Comparison of ENCODE assay signal across 8 cellular contexts in the genomic region with DNA sequence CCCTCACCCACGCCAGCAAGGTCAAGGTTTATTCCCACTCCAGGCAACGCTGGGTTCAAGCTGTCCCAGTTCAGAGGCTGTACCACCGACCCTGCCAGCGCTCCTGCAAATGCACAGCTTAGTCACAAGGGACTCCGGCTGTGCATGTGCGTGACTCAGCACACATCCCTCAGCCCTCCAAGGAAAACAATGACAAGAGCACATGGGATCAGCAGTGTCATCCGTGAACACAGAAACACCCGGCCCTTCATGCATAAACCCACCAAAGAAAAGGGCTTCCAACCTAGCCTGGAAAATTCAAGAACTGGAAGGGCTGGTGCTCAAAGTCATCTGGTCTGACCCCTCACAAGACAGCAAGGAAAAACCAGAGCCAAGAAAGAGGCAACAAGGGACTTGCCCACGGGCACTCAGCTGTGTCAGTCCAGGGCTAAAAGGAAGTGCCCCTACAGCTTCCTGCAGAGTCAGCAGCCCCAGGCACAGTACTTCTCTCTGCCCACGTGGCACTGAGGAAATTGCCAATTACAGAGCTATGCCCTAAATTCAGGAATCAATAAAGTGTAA.
DNase-seq lines count a peak whose midpoint lies in the region; TF ChIP-seq lines count a peak whose summit lies in the region.

No MANE protein-coding gene starts in this region.

- no peaks in the 10 kb centered on the region for H3K9me3 Mint-ChIP-seq in endothelial cell (ENCODE audit: unreplicated experiment)

- intact Hi-C loops in PC-9 (cut with micrococcal nuclease; ENCODE audit: unreplicated experiment), result loop anchor here (2.0 kb wide), 1 partner anchor 27 kb away; no protein-coding TSS in a partner anchor

- H3F3A ChIP-seq in PC-9 (ENCODE audit: insufficient read depth, low read depth), result peaks cover 10% of the 10 kb centered on the region; the same call in 1 of the 2 replicates

- H3K4me2 ChIP-seq in PC-9, result peak overlapping the region; percentile 66

- CTCF ChIA-PET in PC-9 (lab: Charles Lee), result interaction anchor here (0.6 to 0.8 kb wide), 2 partner anchors 11 to 181 kb away, joined by 3 to 4 read pairs; no protein-coding TSS in a partner anchor

- H3K4me1 ChIP-seq in PC-9 (replicated peaks; ENCODE audit: insufficient read depth), result peaks cover 46% of the 10 kb centered on the region

- DNase-seq in GM12865 (ENCODE audit: low read depth), result peak; percentile 46
- DNase-seq in PC-9, result peak; percentile 45 to 79
- peak; percentile 72 for DNase-seq in fibroblast of the aortic adventitia (ENCODE audit: low read depth)
- DNase-seq in putamen (ENCODE audit: low spot score), result peak; percentile 34
- DNase-seq in NCI-H526 (lab: John Stamatoyannopoulos, UW), result no peak
- no peak for DNase-seq in NCI-H2196 treated with DMSO at 0.1 percent for 48 hours (lab: John Stamatoyannopoulos, UW; ENCODE audit: unreplicated experiment)
- no peak for DNase-seq in activated T-cell treated with anti-CD3 and anti-CD28 coated beads, Interleukin-2, amount 50 U/mL, for 48 hours
- no peak for DNase-seq in endothelial cell (ENCODE audit: low spot score)

- no peaks in the 10 kb centered on the region for H3K36me3 Mint-ChIP-seq in endothelial cell (ENCODE audit: low read depth, unreplicated experiment)

- H3K9me2 ChIP-seq in PC-9 (ENCODE audit: insufficient read depth), result no peaks in the 10 kb centered on the region

- no peaks in the 10 kb centered on the region for H3K79me2 ChIP-seq in PC-9 (ENCODE audit: low read depth)

- no peak for TF ChIP-seq CTCF in GM12865 (IDR thresholded peaks at IDR 0.05; ENCODE audit: insufficient read depth, low read depth, low read length, missing control alignments)
- TF ChIP-seq CTCF in PC-9 (conservative IDR thresholded peaks at IDR 0.05), result no peak
- no peak for TF ChIP-seq CTCF in fibroblast of the aortic adventitia (IDR thresholded peaks at IDR 0.05; ENCODE audit: insufficient read depth, low read length)
- no peak for TF ChIP-seq CTCF in endothelial cell (IDR thresholded peaks at IDR 0.05; ENCODE audit: unreplicated experiment)

- POLR2A ChIA-PET in PC-9 (lab: Charles Lee; ENCODE audit: unreplicated experiment), result no interaction called here

- H4K20me1 ChIP-seq in PC-9 (ENCODE audit: insufficient read depth), result no peaks in the 10 kb centered on the region

- peaks cover 6% of the 10 kb centered on the region for H3K27me3 Mint-ChIP-seq in endothelial cell (ENCODE audit: unreplicated experiment)

- no TSS peak for BruUV-seq in PC-9 (replicated peaks; lab: Mats Ljungman, UMichigan)

- H3K4me3 Mint-ChIP-seq in endothelial cell (ENCODE audit: unreplicated experiment), result no peak overlapping the region

- no peak overlapping the region for H3K27ac Mint-ChIP-seq in endothelial cell (ENCODE audit: unreplicated experiment)

- H3K27me3 ChIP-seq in PC-9 (ENCODE audit: insufficient read depth, low read depth), result no peaks in the 10 kb centered on the region

- 0 out of 2 replicates have a peak overlapping the region, but pooled peaks have one; percentile 24 for H2AFZ ChIP-seq in PC-9

- H3K36me3 ChIP-seq in PC-9 (ENCODE audit: low read depth), result no peaks in the 10 kb centered on the region

- H3K4me3 ChIP-seq in GM12865 (ENCODE audit: low read depth, low read length) (no peak overlapping the region), PC-9 (no peak overlapping the region), fibroblast of the aortic adventitia (ENCODE audit: low read depth, low read length) (no peak overlapping the region)

- peak overlapping the region; percentile 61 for H3K27ac ChIP-seq in PC-9

- H3K9me3 ChIP-seq in PC-9 (ENCODE audit: insufficient read depth, low read depth), result no peaks in the 10 kb centered on the region

- peaks cover 6% of the 10 kb centered on the region for H3K4me1 Mint-ChIP-seq in endothelial cell (ENCODE audit: unreplicated experiment)

Comparison
In these comparisons a context has a peak if more than half of its experiments do, and no peak if none do; other contexts are left out.
1. DNase-seq: peak in GM12865 (single experiment), PC-9 (2 of 2), fibroblast of the aortic adventitia (single experiment) and putamen (single experiment); none in NCI-H526 (0 of 2), NCI-H2196 treated with DMSO at 0.1 percent for 48 hours (single experiment), activated T-cell treated with anti-CD3 and anti-CD28 coated beads, Interleukin-2, amount 50 U/mL, for 48 hours (0 of 2) and endothelial cell (single experiment).